In genomic region chrX:48910926-48911406, GRCh38 we compare ENCODE assay signal across 6 cellular contexts. TPM values are rescaled to one million over a fixed set of nuclear protein-coding genes. Genes with fewer than 3 reads are reported as not detected.
DNase-seq lines count a peak whose midpoint lies in the region; ATAC-seq, FAIRE-seq and TF ChIP-seq lines count a peak whose summit lies in the region.

No MANE protein-coding gene starts in this region.

- POLR2A ChIA-PET in T-cell (lab: Charles Lee): interaction anchor here (1.0 to 2.2 kb wide), 3 partner anchors 13 to 26 kb away, joined by 5 to 16 read pairs (median 8); partner anchors contain the start of genes PQBP1 (in 2 of the 2) and TIMM17B (in 2 of the 2)

- DNase-seq in GM12892 (ENCODE audit: insufficient read length) (no peak), T-cell (no peak), iris pigment epithelial cell (ENCODE audit: low read depth) (peak; percentile 25), NCI-H1930 (lab: John Stamatoyannopoulos, UW) (no peak), RCC 7860 (ENCODE audit: low spot score) (no peak)

- ATAC-seq in T-cell (replicated peaks in 1 of 4) (peak in 3 of 4 experiments; percentile 1 to 5 (median 2)), GM21619 (IDR thresholded peaks at IDR 0.05; ENCODE audit: unreplicated experiment) (no peak)

- TF ChIP-seq POLR2A in GM12892 (IDR thresholded peaks at IDR 0.05; ENCODE audit: low read depth, low read length): no peak

- no peaks in the 10 kb centered on the region for H3K9me3 Mint-ChIP-seq in T-cell

- peak overlapping the region; percentile 92 to 93 for H3K27ac Mint-ChIP-seq in T-cell

- peaks cover 15% of the 10 kb centered on the region for H3K36me3 Mint-ChIP-seq in T-cell

- CTCF ChIA-PET in T-cell (lab: Charles Lee): interaction anchor here in 1 of 2 donors (1.1 to 1.3 kb wide), 2 partner anchors 26 to 35 kb away, joined by 5 to 8 read pairs; no protein-coding TSS in a partner anchor

- peaks cover 0 to 11% of the 10 kb centered on the region in 2 donors for H3K27me3 Mint-ChIP-seq in T-cell

- FAIRE-seq in GM12892 (lab: Jason Lieb, UNC): peak; percentile 78
- FAIRE-seq in RCC 7860 (lab: Jason Lieb, UNC): no peak

- peaks cover 46 to 57% (median 54%) of the 10 kb centered on the region in 3 donors for H3K4me1 Mint-ChIP-seq in T-cell

- H3K4me3 Mint-ChIP-seq in T-cell: peak overlapping the region; percentile 86 to 94 (median 88)

RNA-seq across cellular contexts. Expression of gene SLC35A2, which starts 0.5 kb away (rescaled TPM):
- polyA plus RNA-seq in GM12892 (2012; ENCODE audit: missing spikeins): 8.3 TPM
- total RNA-seq in T-cell: 10 to 100 TPM; 14.2 to 35.1 (median 16.2) TPM

RNA-seq across cellular contexts. Expression of gene PIM2, which starts 7.9 kb away (rescaled TPM):
- polyA plus RNA-seq in GM12892 (2012; ENCODE audit: missing spikeins): 175 TPM
- 100 to 1,000 TPM; 152 to 325 (median 160) TPM for total RNA-seq in T-cell

RNA-seq across cellular contexts. Expression of gene PQBP1, which starts 13.2 kb away (rescaled TPM):
- 67.7 TPM for polyA plus RNA-seq in GM12892 (2012; ENCODE audit: missing spikeins)
- total RNA-seq in T-cell: 10 to 100 TPM; 62.5 to 79.5 (median 73.9) TPM

RNA-seq across cellular contexts. Expression of gene TIMM17B, which starts 13.4 kb away (rescaled TPM):
- 25.8 TPM for polyA plus RNA-seq in GM12892 (2012; ENCODE audit: missing spikeins)
- total RNA-seq in T-cell: 10 to 100 TPM; 40.5 to 52.1 (median 49.3) TPM

RNA-seq across cellular contexts. Expression of gene OTUD5, which starts 46.4 kb away (rescaled TPM):
- 34.2 TPM for polyA plus RNA-seq in GM12892 (2012; ENCODE audit: missing spikeins)
- total RNA-seq in T-cell: 10 to 100 TPM; 87.2 to 92.5 (median 89.7) TPM
